Comparison of ENCODE assay signal across 20 cellular contexts in the genomic region with DNA sequence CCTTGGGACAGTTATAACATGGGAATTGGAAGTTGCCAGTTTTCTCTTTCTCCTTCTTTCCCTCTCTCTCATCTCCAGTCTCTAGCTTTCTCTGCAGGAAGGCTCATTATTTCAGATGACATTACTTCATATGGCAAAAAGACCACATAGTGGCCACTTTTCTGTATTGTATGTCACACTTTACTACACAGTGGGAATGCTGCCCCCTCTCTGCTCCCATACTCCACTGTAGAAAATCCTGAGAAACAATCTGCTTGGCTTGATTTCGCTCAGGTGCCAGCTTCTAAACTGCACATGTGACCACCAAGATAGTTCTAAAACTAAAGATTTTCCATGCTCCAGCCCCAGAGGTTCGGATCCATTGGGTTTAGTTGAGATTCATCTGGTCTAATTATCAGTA.
"Had no signal": no experiment of that assay in that cellular context is flagged by ENCODE, and none has a peak within 500 bp of the region (broad histone marks: within the 10 kb centered on the region; RNA-seq: fewer than 3 reads in every experiment).

No MANE protein-coding gene starts in this region.

- H3K27me3 ChIP-seq: body of pancreas, left lung, right atrium auricular region, tibial nerve had no signal

- H3K36me3 ChIP-seq: left lung, right atrium auricular region, tibial nerve had no signal

- H3K27ac Mint-ChIP-seq: activated B cell treated with CpG ODN at 0.5 μM for 24 hours; activated CD4-positive, alpha-beta memory T cell treated with anti-CD3 and anti-CD28 coated beads, Interleukin-2, amount 10 ng/mL, durations not matched to agents 7 days and 5 days; activated CD8-positive, alpha-beta memory T cell treated with anti-CD3 and anti-CD28 coated beads, Interleukin-2, amount 10 ng/mL, durations not matched to agents 7 days and 5 days; activated naive CD8-positive, alpha-beta T cell treated with anti-CD3 and anti-CD28 coated beads, Interleukin-2, amount 10 ng/mL, durations not matched to agents 7 days and 5 days; activated T-helper 17 cell treated with anti-CD3 and anti-CD28 coated beads, Interleukin-2, amount 50 U/mL, for 72 hours; progenitor cell of endocrine pancreas; T-helper 2 cell treated with Interferon-gamma antibody and Interleukin-4, amounts not matched to agents 5 μg/mL and 100 μg/mL, for 36 hours had no signal

- H3K4me1 ChIP-seq: body of pancreas, left lung, right atrium auricular region, tibial nerve had no signal

- H3K27ac ChIP-seq: body of pancreas, epithelial cell of prostate, left lung, right atrium auricular region, tibial nerve had no signal

- H3K27me3 Mint-ChIP-seq: activated B cell treated with CpG ODN at 0.5 μM for 24 hours; activated CD4-positive, alpha-beta memory T cell treated with anti-CD3 and anti-CD28 coated beads, Interleukin-2, amount 10 ng/mL, durations not matched to agents 7 days and 5 days; activated CD8-positive, alpha-beta memory T cell treated with anti-CD3 and anti-CD28 coated beads, Interleukin-2, amount 10 ng/mL, durations not matched to agents 7 days and 5 days; activated naive CD8-positive, alpha-beta T cell treated with anti-CD3 and anti-CD28 coated beads, Interleukin-2, amount 10 ng/mL, durations not matched to agents 7 days and 5 days; activated T-helper 17 cell treated with anti-CD3 and anti-CD28 coated beads, Interleukin-2, amount 50 U/mL, for 72 hours; progenitor cell of endocrine pancreas had no signal

- DNase-seq: activated B cell treated with CpG ODN at 0.5 μM for 24 hours; activated CD4-positive, alpha-beta memory T cell treated with anti-CD3 and anti-CD28 coated beads, Interleukin-2, amount 10 ng/mL, durations not matched to agents 7 days and 5 days; activated CD4-positive, alpha-beta T cell treated with anti-CD3 and anti-CD28 coated beads for 4 hours; activated CD8-positive, alpha-beta memory T cell treated with anti-CD3 and anti-CD28 coated beads, Interleukin-2, amount 10 ng/mL, durations not matched to agents 7 days and 5 days; activated naive CD4-positive, alpha-beta T cell treated with Interleukin-2 at 50 U/mL for 16 hours; activated naive CD8-positive, alpha-beta T cell treated with anti-CD3 and anti-CD28 coated beads, Interleukin-2, amount 10 ng/mL, durations not matched to agents 7 days and 5 days; amygdala; body of pancreas; foreskin fibroblast; hippocampal formation; left lung; mammary epithelial cell; stimulated activated CD4-positive, alpha-beta T cell treated with anti-CD3 and anti-CD28 coated beads, Interleukin-2, amount 100 ng/mL, for 24 hours; stimulated activated naive CD4-positive, alpha-beta T cell treated with Interleukin-2 at 50 U/mL for 16 hours had no signal

- H3K9me3 ChIP-seq: body of pancreas, left lung, right atrium auricular region, tibial nerve had no signal

- H3K4me1 Mint-ChIP-seq: activated B cell treated with CpG ODN at 0.5 μM for 24 hours; activated CD4-positive, alpha-beta memory T cell treated with anti-CD3 and anti-CD28 coated beads, Interleukin-2, amount 10 ng/mL, durations not matched to agents 7 days and 5 days; activated CD8-positive, alpha-beta memory T cell treated with anti-CD3 and anti-CD28 coated beads, Interleukin-2, amount 10 ng/mL, durations not matched to agents 7 days and 5 days; activated naive CD8-positive, alpha-beta T cell treated with anti-CD3 and anti-CD28 coated beads, Interleukin-2, amount 10 ng/mL, durations not matched to agents 7 days and 5 days; activated T-helper 17 cell treated with anti-CD3 and anti-CD28 coated beads, Interleukin-2, amount 50 U/mL, for 72 hours had no signal

- H3K4me3 Mint-ChIP-seq: activated B cell treated with CpG ODN at 0.5 μM for 24 hours; activated CD4-positive, alpha-beta memory T cell treated with anti-CD3 and anti-CD28 coated beads, Interleukin-2, amount 10 ng/mL, durations not matched to agents 7 days and 5 days; activated CD8-positive, alpha-beta memory T cell treated with anti-CD3 and anti-CD28 coated beads, Interleukin-2, amount 10 ng/mL, durations not matched to agents 7 days and 5 days; activated naive CD8-positive, alpha-beta T cell treated with anti-CD3 and anti-CD28 coated beads, Interleukin-2, amount 10 ng/mL, durations not matched to agents 7 days and 5 days; activated T-helper 17 cell treated with anti-CD3 and anti-CD28 coated beads, Interleukin-2, amount 50 U/mL, for 72 hours; T-helper 2 cell treated with Interferon-gamma antibody and Interleukin-4, amounts not matched to agents 5 μg/mL and 100 μg/mL, for 36 hours had no signal

- H3K36me3 Mint-ChIP-seq: activated CD8-positive, alpha-beta memory T cell treated with anti-CD3 and anti-CD28 coated beads, Interleukin-2, amount 10 ng/mL, durations not matched to agents 7 days and 5 days; activated naive CD8-positive, alpha-beta T cell treated with anti-CD3 and anti-CD28 coated beads, Interleukin-2, amount 10 ng/mL, durations not matched to agents 7 days and 5 days had no signal

- H3K4me3 ChIP-seq: body of pancreas, left lung, right atrium auricular region, tibial nerve had no signal

- ATAC-seq: activated CD8-positive, alpha-beta memory T cell treated with anti-CD3 and anti-CD28 coated beads, Interleukin-2, amount 10 ng/mL, durations not matched to agents 7 days and 5 days; activated T-helper 17 cell treated with anti-CD3 and anti-CD28 coated beads, Interleukin-2, amount 50 U/mL, for 72 hours; body of pancreas; left lung had no signal
